In genomic region chr14:77186911-77187648, GRCh38 we compare ENCODE assay signal across 13 cellular contexts. TPM values are rescaled to one million over a fixed set of nuclear protein-coding genes. Genes with fewer than 3 reads are reported as not detected.
A peak's percentile ranks its signal among the peaks of the same experiment; 100 is the strongest.
DNase-seq lines count a peak whose midpoint lies in the region; ATAC-seq and TF ChIP-seq lines count a peak whose summit lies in the region.
"Had no signal": no experiment of that assay in that cellular context is flagged by ENCODE, and none has a peak within 500 bp of the region (broad histone marks: within the 10 kb centered on the region; RNA-seq: fewer than 3 reads in every experiment).

No MANE protein-coding gene starts in this region.

- H3K9me3 ChIP-seq in PC-9 (ENCODE audit: insufficient read depth, low read depth) (no peaks in the 10 kb centered on the region), thyroid gland (no peaks in the 10 kb centered on the region)

- H3K27me3 Mint-ChIP-seq in activated naive CD4-positive, alpha-beta T cell treated with anti-CD3 and anti-CD28 coated beads, Interleukin-2, amount 10 ng/mL, durations not matched to agents 7 days and 5 days = peaks cover 48% of the 10 kb centered on the region
- H3K27me3 Mint-ChIP-seq in glutamatergic neuron (ENCODE audit: unreplicated experiment) = peaks cover 12% of the 10 kb centered on the region
- H3K27me3 Mint-ChIP-seq in activated CD4-positive, alpha-beta T cell treated with anti-CD3 and anti-CD28 coated beads for 36 hours = peaks cover 11% of the 10 kb centered on the region

- no peak overlapping the region for H2AFZ ChIP-seq in PC-9

- H3K27ac ChIP-seq in PC-9 = no peak overlapping the region
- H3K27ac ChIP-seq in thyroid gland = peak overlapping the region in 1 of 3 donors; percentile 56
- no peak overlapping the region for H3K27ac ChIP-seq in coronary artery

- no peak overlapping the region for H3K4me3 Mint-ChIP-seq in activated naive CD4-positive, alpha-beta T cell treated with anti-CD3 and anti-CD28 coated beads, Interleukin-2, amount 10 ng/mL, durations not matched to agents 7 days and 5 days
- peak overlapping the region; percentile 71 for H3K4me3 Mint-ChIP-seq in glutamatergic neuron (ENCODE audit: unreplicated experiment)
- H3K4me3 Mint-ChIP-seq in activated CD4-positive, alpha-beta T cell treated with anti-CD3 and anti-CD28 coated beads for 36 hours = no peak overlapping the region
- H3K4me3 Mint-ChIP-seq: activated T-helper 17 cell treated with anti-CD3 and anti-CD28 coated beads, Interleukin-2, amount 50 U/mL, for 72 hours had no signal

- peaks cover 13% of the 10 kb centered on the region for H4K20me1 ChIP-seq in PC-9 (ENCODE audit: insufficient read depth)

- H3K4me1 ChIP-seq in PC-9 (replicated peaks; ENCODE audit: insufficient read depth) (no peaks in the 10 kb centered on the region), thyroid gland (peaks cover 7 to 17% of the 10 kb centered on the region in 2 donors)

- no peaks in the 10 kb centered on the region for H3K9me2 ChIP-seq in PC-9 (ENCODE audit: insufficient read depth)

- peaks cover 3% of the 10 kb centered on the region for H3K4me1 Mint-ChIP-seq in activated naive CD4-positive, alpha-beta T cell treated with anti-CD3 and anti-CD28 coated beads, Interleukin-2, amount 10 ng/mL, durations not matched to agents 7 days and 5 days
- H3K4me1 Mint-ChIP-seq in glutamatergic neuron (ENCODE audit: low read depth, unreplicated experiment) = peaks cover 40% of the 10 kb centered on the region
- peaks cover 8% of the 10 kb centered on the region for H3K4me1 Mint-ChIP-seq in activated CD4-positive, alpha-beta T cell treated with anti-CD3 and anti-CD28 coated beads for 36 hours
- H3K4me1 Mint-ChIP-seq: activated T-helper 17 cell treated with anti-CD3 and anti-CD28 coated beads, Interleukin-2, amount 50 U/mL, for 72 hours had no signal

- TF ChIP-seq POLR2A in thyroid gland (IDR thresholded peaks at IDR 0.05) = no peak

- no peak overlapping the region for H3K27ac Mint-ChIP-seq in activated naive CD4-positive, alpha-beta T cell treated with anti-CD3 and anti-CD28 coated beads, Interleukin-2, amount 50 U/mL, for 72 hours
- H3K27ac Mint-ChIP-seq in activated naive CD4-positive, alpha-beta T cell treated with anti-CD3 and anti-CD28 coated beads, Interleukin-2, amount 10 ng/mL, durations not matched to agents 7 days and 5 days = no peak overlapping the region
- H3K27ac Mint-ChIP-seq in glutamatergic neuron (ENCODE audit: unreplicated experiment) = peak overlapping the region; percentile 98
- no peak overlapping the region for H3K27ac Mint-ChIP-seq in activated CD4-positive, alpha-beta T cell treated with anti-CD3 and anti-CD28 coated beads for 36 hours
- H3K27ac Mint-ChIP-seq: activated T-helper 17 cell treated with anti-CD3 and anti-CD28 coated beads, Interleukin-2, amount 50 U/mL, for 72 hours had no signal

- POLR2A ChIA-PET in PC-9 (lab: Charles Lee; ENCODE audit: unreplicated experiment) = interaction anchor here (0.6 to 0.7 kb wide), 2 partner anchors 623 to 1876 kb away, joined by 3 read pairs; no protein-coding TSS in a partner anchor
- POLR2A ChIA-PET in activated CD4-positive, alpha-beta T cell treated with anti-CD3 and anti-CD28 coated beads for 36 hours (lab: Charles Lee) = no interaction called here

- H3K79me2 ChIP-seq in PC-9 (ENCODE audit: low read depth) = no peaks in the 10 kb centered on the region

- no TSS peak for BruUV-seq in PC-9 (replicated peaks; lab: Mats Ljungman, UMichigan)

- H3K9me3 Mint-ChIP-seq in activated naive CD4-positive, alpha-beta T cell treated with anti-CD3 and anti-CD28 coated beads, Interleukin-2, amount 50 U/mL, for 72 hours = no peaks in the 10 kb centered on the region
- no peaks in the 10 kb centered on the region for H3K9me3 Mint-ChIP-seq in activated naive CD4-positive, alpha-beta T cell treated with anti-CD3 and anti-CD28 coated beads, Interleukin-2, amount 10 ng/mL, durations not matched to agents 7 days and 5 days
- peaks cover 14% of the 10 kb centered on the region for H3K9me3 Mint-ChIP-seq in glutamatergic neuron (ENCODE audit: unreplicated experiment)
- no peaks in the 10 kb centered on the region for H3K9me3 Mint-ChIP-seq in activated CD4-positive, alpha-beta T cell treated with anti-CD3 and anti-CD28 coated beads for 36 hours (ENCODE audit: low read depth)
- H3K9me3 Mint-ChIP-seq: activated T-helper 17 cell treated with anti-CD3 and anti-CD28 coated beads, Interleukin-2, amount 50 U/mL, for 72 hours had no signal

- peak; percentile 37 to 41 for ATAC-seq in activated naive CD4-positive, alpha-beta T cell treated with anti-CD3 and anti-CD28 coated beads, Interleukin-2, amount 50 U/mL, for 72 hours
- no peak for ATAC-seq in activated CD4-positive, alpha-beta T cell treated with anti-CD3 and anti-CD28 coated beads for 36 hours
- ATAC-seq: activated T-helper 17 cell treated with anti-CD3 and anti-CD28 coated beads, Interleukin-2, amount 50 U/mL, for 72 hours had no signal

- 27 to 31% methylated on average over 14 to 15 of the region's 15 CpGs for WGBS in thyroid gland, 2 donors

- no peak for DNase-seq in activated naive CD4-positive, alpha-beta T cell treated with anti-CD3 and anti-CD28 coated beads, Interleukin-2, amount 50 U/mL, for 72 hours (ENCODE audit: low spot score in 2 of 2)
- DNase-seq in activated naive CD4-positive, alpha-beta T cell treated with anti-CD3 and anti-CD28 coated beads, Interleukin-2, amount 10 ng/mL, durations not matched to agents 7 days and 5 days = no peak
- DNase-seq in PC-9 (peak; percentile 64 to 72), glutamatergic neuron (peak; percentile 68), thyroid gland (peak; percentile 81 to 85), coronary artery (ENCODE audit: low spot score) (no peak)
- DNase-seq in activated CD4-positive, alpha-beta T cell treated with anti-CD3 and anti-CD28 coated beads for 36 hours = no peak
- DNase-seq in central memory CD4-positive, alpha-beta T cell = no peak
- DNase-seq: Kasumi-1; stimulated activated CD4-positive, alpha-beta T cell treated with anti-CD3 and anti-CD28 coated beads, Interleukin-4, amount 100 ng/mL, for 1 hour; T-helper 2 cell had no signal

- CTCF ChIA-PET in activated naive CD4-positive, alpha-beta T cell treated with anti-CD3 and anti-CD28 coated beads, Interleukin-2, amount 10 ng/mL, durations not matched to agents 7 days and 5 days (lab: Charles Lee) = interaction anchor here (0.6 to 1.0 kb wide), 2 partner anchors 52 to 1384 kb away, joined by 3 read pairs; no protein-coding TSS in a partner anchor
- CTCF ChIA-PET in PC-9 (lab: Charles Lee) = interaction anchor here (0.6 kb wide), 2 partner anchors 38 to 92 kb away, joined by 3 to 6 read pairs; no protein-coding TSS in a partner anchor
- CTCF ChIA-PET in activated CD4-positive, alpha-beta T cell treated with anti-CD3 and anti-CD28 coated beads for 36 hours (lab: Charles Lee) = no interaction called here

- no peak overlapping the region for H3K4me3 ChIP-seq in PC-9
- H3K4me3 ChIP-seq in thyroid gland (replicated peaks in 1 of 3) = no peak overlapping the region
- no peak overlapping the region for H3K4me3 ChIP-seq in coronary artery

- no peaks in the 10 kb centered on the region for H3F3A ChIP-seq in PC-9 (ENCODE audit: insufficient read depth, low read depth)

- intact Hi-C loops in PC-9 (cut with micrococcal nuclease; ENCODE audit: unreplicated experiment) = no loop called here
- intact Hi-C loops in thyroid gland (cut with DNase I) = no loop called here
- intact Hi-C loops in activated CD4-positive, alpha-beta T cell treated with anti-CD3 and anti-CD28 coated beads for 36 hours (cut with DNase I, micrococcal nuclease) = no loop called here

- H3K4me2 ChIP-seq in PC-9 = no peak overlapping the region

- no peak for TF ChIP-seq CTCF in PC-9 (conservative IDR thresholded peaks at IDR 0.05)
- TF ChIP-seq CTCF in glutamatergic neuron (IDR thresholded peaks at IDR 0.05; ENCODE audit: partially characterized antibody, unreplicated experiment) = no peak
- TF ChIP-seq CTCF in thyroid gland (IDR thresholded peaks at IDR 0.05) = no peak
- no peak for TF ChIP-seq CTCF in coronary artery (IDR thresholded peaks at IDR 0.05)

- H3K36me3 ChIP-seq in PC-9 (ENCODE audit: low read depth) (no peaks in the 10 kb centered on the region), thyroid gland (no peaks in the 10 kb centered on the region)

- H3K27me3 ChIP-seq in PC-9 (ENCODE audit: insufficient read depth, low read depth) (peaks cover 73% of the 10 kb centered on the region), thyroid gland (no peaks in the 10 kb centered on the region)

- no peaks in the 10 kb centered on the region for H3K36me3 Mint-ChIP-seq in activated naive CD4-positive, alpha-beta T cell treated with anti-CD3 and anti-CD28 coated beads, Interleukin-2, amount 50 U/mL, for 72 hours
- no peaks in the 10 kb centered on the region for H3K36me3 Mint-ChIP-seq in activated naive CD4-positive, alpha-beta T cell treated with anti-CD3 and anti-CD28 coated beads, Interleukin-2, amount 10 ng/mL, durations not matched to agents 7 days and 5 days
- H3K36me3 Mint-ChIP-seq in glutamatergic neuron (ENCODE audit: unreplicated experiment) = no peaks in the 10 kb centered on the region
- no peaks in the 10 kb centered on the region for H3K36me3 Mint-ChIP-seq in activated CD4-positive, alpha-beta T cell treated with anti-CD3 and anti-CD28 coated beads for 36 hours (ENCODE audit: low read depth)

RNA-seq across cellular contexts. Expression of gene TMEM63C, which starts 5.5 kb away (rescaled TPM):
- total RNA-seq in activated naive CD4-positive, alpha-beta T cell treated with anti-CD3 and anti-CD28 coated beads, Interleukin-2, amount 50 U/mL, for 72 hours = 1 to 10 TPM in 1 of 2 donors, under 1 TPM in 1; 0.32 to 1.1 TPM
- total RNA-seq in PC-9 (2021) = 2.1 and 2.2 TPM in 2 replicates
- 39.9 TPM for total RNA-seq in glutamatergic neuron (ENCODE audit: unreplicated experiment)
- total RNA-seq in thyroid gland = 1 to 10 TPM in 1 of 4 donors, under 1 TPM in 3; 0.13 to 4.1 (median 0.54) TPM
- total RNA-seq in activated CD4-positive, alpha-beta T cell treated with anti-CD3 and anti-CD28 coated beads for 36 hours = 1 to 10 TPM; 1.1 to 1.4 TPM

RNA-seq across cellular contexts. Expression of gene ZDHHC22, which starts 45.5 kb away (rescaled TPM):
- total RNA-seq in activated naive CD4-positive, alpha-beta T cell treated with anti-CD3 and anti-CD28 coated beads, Interleukin-2, amount 50 U/mL, for 72 hours = not detected
- total RNA-seq in PC-9 (2021) = not detected in 2 replicates
- total RNA-seq in glutamatergic neuron (ENCODE audit: unreplicated experiment) = 77.3 TPM
- not detected for total RNA-seq in thyroid gland
- total RNA-seq in activated CD4-positive, alpha-beta T cell treated with anti-CD3 and anti-CD28 coated beads for 36 hours = not detected
- total RNA-seq: activated T-helper 17 cell treated with anti-CD3 and anti-CD28 coated beads, Interleukin-2, amount 50 U/mL, for 72 hours; ureter had no signal

Comparison
In these comparisons a context has a peak if more than half of its experiments do, and no peak if none do; other contexts are left out.
1. DNase-seq: peak in PC-9 (2 of 2), glutamatergic neuron (single experiment) and thyroid gland (2 of 2); none in activated naive CD4-positive, alpha-beta T cell treated with anti-CD3 and anti-CD28 coated beads, Interleukin-2, amount 50 U/mL, for 72 hours (0 of 2), activated naive CD4-positive, alpha-beta T cell treated with anti-CD3 and anti-CD28 coated beads, Interleukin-2, amount 10 ng/mL, durations not matched to agents 7 days and 5 days (single experiment), coronary artery (single experiment), activated CD4-positive, alpha-beta T cell treated with anti-CD3 and anti-CD28 coated beads for 36 hours (single experiment) and central memory CD4-positive, alpha-beta T cell (single experiment).
2. RNA of gene ZDHHC22, which starts 45.5 kb away (total RNA-seq): 77.3 TPM in glutamatergic neuron (single experiment); not detected in activated naive CD4-positive, alpha-beta T cell treated with anti-CD3 and anti-CD28 coated beads, Interleukin-2, amount 50 U/mL, for 72 hours, not detected in PC-9, not detected in thyroid gland and not detected in activated CD4-positive, alpha-beta T cell treated with anti-CD3 and anti-CD28 coated beads for 36 hours; every median in the first group is over 10 times any median in the second.